In the genomic region with DNA sequence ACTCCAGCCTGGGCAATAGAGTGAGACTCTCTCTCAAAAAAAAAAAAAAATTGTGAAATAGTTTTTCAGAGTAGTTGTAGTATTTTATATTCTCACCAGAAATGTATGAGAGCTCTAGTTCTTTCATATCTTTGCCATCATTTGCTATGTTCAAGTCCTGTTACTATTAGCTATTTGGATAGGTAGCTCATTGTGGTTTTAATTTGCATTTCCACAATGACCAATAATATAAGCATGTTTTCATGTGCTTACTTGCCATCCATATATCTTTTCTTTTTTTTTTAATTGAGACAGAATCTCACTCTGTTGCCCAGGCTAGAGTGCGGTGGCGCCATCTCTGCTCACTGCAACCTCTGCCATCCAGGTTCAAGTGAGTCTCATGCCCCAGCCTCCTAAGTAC, we compare ENCODE assay signal across 19 cellular contexts. TPM values are rescaled to one million over a fixed set of nuclear protein-coding genes. Genes with fewer than 3 reads are reported as not detected.
A peak's percentile ranks its signal among the peaks of the same experiment; 100 is the strongest.
DNase-seq lines count a peak whose midpoint lies in the region; ATAC-seq and TF ChIP-seq lines count a peak whose summit lies in the region.
"Had no signal": no experiment of that assay in that cellular context is flagged by ENCODE, and none has a peak within 500 bp of the region (broad histone marks: within the 10 kb centered on the region; RNA-seq: fewer than 3 reads in every experiment).

No MANE protein-coding gene starts in this region.

- POLR2A ChIA-PET in OCI-LY7 (lab: Charles Lee), result interaction anchor here (1.0 kb wide), 1 partner anchor 71 kb away, joined by 5 read pairs; no protein-coding TSS in a partner anchor

- H2AFZ ChIP-seq in OCI-LY7 (ENCODE audit: low read length), result no peak overlapping the region

- no peaks in the 10 kb centered on the region for H4K20me1 ChIP-seq in OCI-LY7 (ENCODE audit: insufficient read depth, low read length)
- H4K20me1 ChIP-seq: BLaER1 treated with 17β-estradiol and CSF1 and Interleukin-3, amounts not matched to agents 10 nM and 100 nM had no signal

- BruUV-seq in OCI-LY7 (replicated peaks; lab: Mats Ljungman, UMichigan), result no TSS peak

- H3K79me2 ChIP-seq in OCI-LY7 (ENCODE audit: insufficient read depth, low read depth, low read length), result no peaks in the 10 kb centered on the region

- ATAC-seq in left ventricle myocardium superior, result no peak
- ATAC-seq: A549; CD8-positive, alpha-beta T cell had no signal

- H3K9me3 ChIP-seq in left ventricle myocardium inferior (replicated peaks) (no peaks in the 10 kb centered on the region), OCI-LY7 (ENCODE audit: low read length) (no peaks in the 10 kb centered on the region)
- H3K9me3 ChIP-seq: A549; BLaER1 treated with 17β-estradiol and CSF1 and Interleukin-3, amounts not matched to agents 10 nM and 100 nM; Caco-2 had no signal

- no peak for TF ChIP-seq CTCF in left ventricle myocardium inferior (IDR thresholded peaks at IDR 0.05; ENCODE audit: borderline replicate concordance)
- TF ChIP-seq CTCF in OCI-LY7 (conservative IDR thresholded peaks at IDR 0.05; ENCODE audit: low read length), result 0 out of 2 replicates have a peak, but pooled peaks have one; percentile 20
- no peak for TF ChIP-seq CTCF in epithelial cell of esophagus (IDR thresholded peaks at IDR 0.05; ENCODE audit: insufficient read depth, low read depth, low read length, missing control alignments)

- peaks cover 45% of the 10 kb centered on the region for H3K27me3 ChIP-seq in left ventricle myocardium inferior (ENCODE audit: low read depth)

- no peaks in the 10 kb centered on the region for H3K36me3 ChIP-seq in left ventricle myocardium inferior
- no peaks in the 10 kb centered on the region for H3K36me3 ChIP-seq in OCI-LY7 (ENCODE audit: insufficient read depth, low read length)
- H3K36me3 ChIP-seq: BLaER1 treated with 17β-estradiol and CSF1 and Interleukin-3, amounts not matched to agents 10 nM and 100 nM had no signal

- DNase-seq in left ventricle myocardium inferior (no peak), left ventricle myocardium superior (no peak), OCI-LY7 (ENCODE audit: low spot score) (no peak), epithelial cell of esophagus (ENCODE audit: low read depth) (peak; percentile 27), posterior vena cava (ENCODE audit: low spot score) (peak; percentile 46), T-helper 9 cell (no peak), NCI-H510A treated with DMSO at 0.1 percent for 48 hours (lab: John Stamatoyannopoulos, UW) (no peak)
- DNase-seq: AML-193; Caco-2; Calu3; CD4-positive, alpha-beta T cell; CD8-positive, alpha-beta T cell; DMS79 treated with DMSO at 0.1 percent for 48 hours; GF-D8 had no signal

- H3K4me1 ChIP-seq in left ventricle myocardium inferior, result peaks cover 17% of the 10 kb centered on the region
- no peaks in the 10 kb centered on the region for H3K4me1 ChIP-seq in OCI-LY7 (ENCODE audit: insufficient read depth, low read length, poor library complexity, severe bottlenecking)
- H3K4me1 ChIP-seq: Caco-2 had no signal

- H3K27ac ChIP-seq in left ventricle myocardium inferior (replicated peaks) (peak overlapping the region; percentile 71), OCI-LY7 (ENCODE audit: low read depth, low read length, poor library complexity, severe bottlenecking) (no peak overlapping the region)
- H3K27ac ChIP-seq: 22Rv1; A549; BLaER1 treated with 17β-estradiol and CSF1 and Interleukin-3, amounts not matched to agents 10 nM and 100 nM; C4-2B had no signal

- no peaks in the 10 kb centered on the region for H3K9me2 ChIP-seq in OCI-LY7 (ENCODE audit: insufficient read depth, low read length)

- H3K4me3 ChIP-seq in left ventricle myocardium inferior, result no peak overlapping the region
- no peak overlapping the region for H3K4me3 ChIP-seq in OCI-LY7 (ENCODE audit: low read depth, low read length, poor library complexity, severe bottlenecking)
- no peak overlapping the region for H3K4me3 ChIP-seq in epithelial cell of esophagus (ENCODE audit: low read length)
- H3K4me3 ChIP-seq: A549; BLaER1 treated with 17β-estradiol and CSF1 and Interleukin-3, amounts not matched to agents 10 nM and 100 nM had no signal

- CTCF ChIA-PET in OCI-LY7 (lab: Charles Lee; ENCODE audit: unreplicated experiment), result no interaction called here

- intact Hi-C loops in left ventricle myocardium inferior (cut with micrococcal nuclease), result no loop called here
- intact Hi-C loops in left ventricle myocardium superior (cut with micrococcal nuclease), result no loop called here
- intact Hi-C loops in OCI-LY7 (cut with micrococcal nuclease; ENCODE audit: unreplicated experiment), result no loop called here
- intact Hi-C loops in posterior vena cava (cut with DNase I), result no loop called here

- no peak overlapping the region for H3K4me2 ChIP-seq in OCI-LY7 (ENCODE audit: low read length)
- H3K4me2 ChIP-seq: A549; BLaER1 treated with 17β-estradiol and CSF1 and Interleukin-3, amounts not matched to agents 10 nM and 100 nM had no signal

RNA-seq across cellular contexts. Expression of a gene that starts 8.4 kb away (rescaled TPM):
- total RNA-seq in left ventricle myocardium inferior (3.6 TPM), left ventricle myocardium superior (3.5 TPM), OCI-LY7 (2022) (14.5 and 18.8 TPM in 2 replicates), posterior vena cava (1 to 10 TPM; 8.5 to 9.2 TPM)
- 8.1 and 13.8 TPM in 2 replicates for total RNA-seq in OCI-LY7 (2014; rRNA removed; shearing (Covaris generic))
- total RNA-seq: A172 had no signal

RNA-seq across cellular contexts. Expression of a gene that starts 13.3 kb away (rescaled TPM):
- 26.6 TPM for total RNA-seq in left ventricle myocardium inferior
- 26.5 TPM for total RNA-seq in left ventricle myocardium superior
- 0.26 and 2.0 TPM in 2 replicates for total RNA-seq in OCI-LY7 (2014; rRNA removed; shearing (Covaris generic))
- total RNA-seq in OCI-LY7 (2022), result 3.4 and 6.0 TPM in 2 replicates
- total RNA-seq in posterior vena cava, result 10 to 100 TPM; 35.2 to 36.0 TPM
- total RNA-seq: A172 had no signal

RNA-seq across cellular contexts. Expression of a gene that starts 19.8 kb away (rescaled TPM):
- total RNA-seq in left ventricle myocardium inferior (20.6 TPM), left ventricle myocardium superior (21.7 TPM), OCI-LY7 (2022) (96.6 and 130 TPM in 2 replicates), posterior vena cava (10 to 100 TPM; 75.1 to 87.2 TPM)
- 72.2 and 94.7 TPM in 2 replicates for total RNA-seq in OCI-LY7 (2014; rRNA removed; shearing (Covaris generic))
- total RNA-seq: A172; CD4-positive, alpha-beta T cell; CD8-positive, alpha-beta T cell had no signal

RNA-seq across cellular contexts. Expression of a gene that starts 36.9 kb away (rescaled TPM):
- 1.8 TPM for total RNA-seq in left ventricle myocardium inferior
- total RNA-seq in left ventricle myocardium superior, result 1.6 TPM
- total RNA-seq in OCI-LY7 (2014; rRNA removed; shearing (Covaris generic)), result 15.8 and 17.9 TPM in 2 replicates
- total RNA-seq in OCI-LY7 (2022), result 28.3 and 30.5 TPM in 2 replicates
- 1 to 10 TPM; 5.6 TPM for total RNA-seq in posterior vena cava

RNA-seq across cellular contexts. Expression of a gene that starts 38.2 kb away (rescaled TPM):
- total RNA-seq in left ventricle myocardium inferior, result 0.71 TPM
- total RNA-seq in left ventricle myocardium superior, result 1.5 TPM
- 15.7 and 18.2 TPM in 2 replicates for total RNA-seq in OCI-LY7 (2014; rRNA removed; shearing (Covaris generic))
- total RNA-seq in OCI-LY7 (2022), result 37.6 TPM in 2 replicates
- 1 to 10 TPM; 2.5 to 4.0 TPM for total RNA-seq in posterior vena cava

Comparison
In these comparisons a context has a peak if more than half of its experiments do, and no peak if none do; other contexts are left out.
1. DNase-seq: peak in epithelial cell of esophagus (single experiment) and posterior vena cava (single experiment); none in left ventricle myocardium inferior (single experiment), left ventricle myocardium superior (single experiment), OCI-LY7 (single experiment), T-helper 9 cell (single experiment) and NCI-H510A treated with DMSO at 0.1 percent for 48 hours (single experiment).